In the genomic region with DNA sequence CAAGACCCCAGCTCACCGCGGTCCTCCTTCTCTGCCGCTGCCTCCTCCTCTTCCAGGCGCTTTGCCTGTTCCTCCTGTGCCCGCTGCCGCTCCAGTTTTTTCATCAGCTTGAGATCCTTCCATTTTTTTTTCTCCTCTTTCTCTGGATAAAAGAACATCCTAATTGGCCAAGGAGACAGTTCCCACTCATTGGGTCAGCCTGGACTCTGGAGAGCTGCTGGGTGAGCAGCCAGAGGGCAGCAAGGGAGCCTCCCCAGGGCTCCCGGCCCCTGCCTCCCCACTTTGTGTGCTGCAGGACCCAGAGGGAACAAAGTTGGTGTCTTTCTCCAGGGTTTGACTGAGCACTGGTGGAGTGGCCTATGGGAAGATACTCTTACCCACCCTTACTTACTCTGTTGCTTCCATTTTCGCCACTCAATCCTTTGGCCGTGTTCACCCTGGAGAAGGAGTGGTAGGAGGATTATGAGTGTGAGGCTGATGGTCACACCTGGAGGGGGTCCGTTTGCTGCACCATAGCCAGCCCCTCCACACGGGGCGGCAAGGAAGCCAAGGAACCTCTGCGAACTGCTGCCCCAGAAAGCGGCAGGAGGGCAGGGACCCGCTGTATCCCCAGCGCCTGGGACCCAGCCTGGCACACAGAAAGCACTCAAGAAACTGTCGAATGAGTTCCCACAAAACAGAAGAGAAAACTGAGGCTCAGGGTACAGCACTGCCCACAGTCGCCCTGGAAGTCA, we compare ENCODE assay signal across 8 cellular contexts. TPM values are rescaled to one million over a fixed set of nuclear protein-coding genes. Genes with fewer than 3 reads are reported as not detected.
A peak's percentile ranks its signal among the peaks of the same experiment; 100 is the strongest.
DNase-seq lines count a peak whose midpoint lies in the region; ATAC-seq and TF ChIP-seq lines count a peak whose summit lies in the region.

No MANE protein-coding gene starts in this region.

- ATAC-seq in CD4-positive, alpha-beta T cell (ENCODE audit: poor library complexity) = no peak

- peak overlapping the region; percentile 87 for H3K27ac Mint-ChIP-seq in CD4-positive, alpha-beta T cell
- H3K27ac Mint-ChIP-seq in activated naive CD8-positive, alpha-beta T cell = peak overlapping the region; percentile 97

- H3K27ac ChIP-seq in CD4-positive, alpha-beta T cell (ENCODE audit: low read depth, low read length) = peak overlapping the region; percentile 54
- peak overlapping the region; percentile 16 for H3K27ac ChIP-seq in layer of hippocampus (ENCODE audit: low read depth, low read length)
- peak overlapping the region in 2 of 3 donors; percentile 4 to 26 for H3K27ac ChIP-seq in thyroid gland

- H3K36me3 ChIP-seq in thyroid gland = peaks cover 15 to 22% of the 10 kb centered on the region in 2 donors

- H3K36me3 Mint-ChIP-seq in CD4-positive, alpha-beta T cell (ENCODE audit: low read depth) = peaks cover 58% of the 10 kb centered on the region
- peaks cover 7% of the 10 kb centered on the region for H3K36me3 Mint-ChIP-seq in activated naive CD8-positive, alpha-beta T cell

- no peak for TF ChIP-seq CTCF in CD4-positive, alpha-beta T cell (IDR thresholded peaks at IDR 0.05)
- TF ChIP-seq CTCF in HFF-Myc (IDR thresholded peaks at IDR 0.05; ENCODE audit: low read depth, low read length, missing control alignments) (no peak), thyroid gland (IDR thresholded peaks at IDR 0.05) (no peak)

- H3K9me3 Mint-ChIP-seq in CD4-positive, alpha-beta T cell = no peaks in the 10 kb centered on the region
- no peaks in the 10 kb centered on the region for H3K9me3 Mint-ChIP-seq in activated naive CD8-positive, alpha-beta T cell (ENCODE audit: low read depth)

- in situ Hi-C loops in G401 (cut with HindIII; ENCODE audit: low sequenced_read_pairs) = no loop called here

- CTCF ChIA-PET in CD4-positive, alpha-beta T cell (lab: Charles Lee) = interaction anchor here (5.1 kb wide), 1 partner anchor 10 kb away, joined by 44 read pairs; a partner anchor contains a TSS

- H3K4me3 ChIP-seq in HFF-Myc (replicated peaks; ENCODE audit: low read depth, low read length) (peak overlapping the region; percentile 96), thyroid gland (replicated peaks in 1 of 3) (peak overlapping the region; percentile 58 to 90 (median 59))

- POLR2A ChIA-PET in CD4-positive, alpha-beta T cell (lab: Charles Lee) = interaction anchor here (0.9 to 2.2 kb wide), 7 partner anchors 9 to 199 kb away, joined by 3 to 61 read pairs (median 4); a partner anchor contains a TSS

- intact Hi-C loops in CD4-positive, alpha-beta T cell (cut with DNase I, micrococcal nuclease) = loop anchor here (1.0 to 5.0 kb wide), 2 partner anchors 11 to 42 kb away; a partner anchor contains a TSS
- intact Hi-C loops in thyroid gland (cut with DNase I) = no loop called here

- no peaks in the 10 kb centered on the region for H3K27me3 Mint-ChIP-seq in CD4-positive, alpha-beta T cell
- no peaks in the 10 kb centered on the region for H3K27me3 Mint-ChIP-seq in activated naive CD8-positive, alpha-beta T cell

- H3K4me1 ChIP-seq in thyroid gland = peaks cover 7 to 9% of the 10 kb centered on the region in 2 donors

- no peaks in the 10 kb centered on the region for H3K9me3 ChIP-seq in CD4-positive, alpha-beta T cell (ENCODE audit: control insufficient read depth, low read length)
- no peaks in the 10 kb centered on the region for H3K9me3 ChIP-seq in thyroid gland

- H3K4me3 Mint-ChIP-seq in CD4-positive, alpha-beta T cell = peak overlapping the region; percentile 99
- peak overlapping the region; percentile 96 for H3K4me3 Mint-ChIP-seq in activated naive CD8-positive, alpha-beta T cell

- 34 to 35% methylated on average over 17 of the region's 18 CpGs for WGBS in thyroid gland, 2 donors

- peaks cover 19% of the 10 kb centered on the region for H3K4me1 Mint-ChIP-seq in CD4-positive, alpha-beta T cell (ENCODE audit: low read depth)
- peaks cover 17% of the 10 kb centered on the region for H3K4me1 Mint-ChIP-seq in activated naive CD8-positive, alpha-beta T cell (ENCODE audit: low read depth)

- DNase-seq in CD4-positive, alpha-beta T cell = no peak
- DNase-seq in HFF-Myc (ENCODE audit: extremely low read depth, low read depth) (no peak), thyroid gland (no peak), HPDE6-E6E7 (ENCODE audit: extremely low spot score) (no peak), G401 (ENCODE audit: low spot score) (no peak), SKM-1 (lab: John Stamatoyannopoulos, UW; ENCODE audit: unreplicated experiment) (no peak)

- H3K27me3 ChIP-seq in CD4-positive, alpha-beta T cell (ENCODE audit: control insufficient read depth, insufficient read depth, low read length) = no peaks in the 10 kb centered on the region
- H3K27me3 ChIP-seq in layer of hippocampus (ENCODE audit: control insufficient read depth, insufficient read depth, low read length) = no peaks in the 10 kb centered on the region
- H3K27me3 ChIP-seq in thyroid gland = no peaks in the 10 kb centered on the region

- TF ChIP-seq POLR2A in thyroid gland (IDR thresholded peaks at IDR 0.05) = no peak

RNA-seq across cellular contexts. Expression of a gene that starts 0.7 kb away (rescaled TPM):
- 10 to 100 TPM; 22.2 to 27.6 TPM for total RNA-seq in CD4-positive, alpha-beta T cell
- total RNA-seq in thyroid gland = 10 to 100 TPM; 16.7 to 38.4 (median 27.4) TPM
- total RNA-seq in G401 (2014; rRNA removed; shearing (Covaris generic)) = 31.3 and 40.1 TPM in 2 replicates

RNA-seq across cellular contexts. Expression of a gene that starts 10.6 kb away (rescaled TPM):
- 1 to 10 TPM; 3.2 to 3.7 TPM for total RNA-seq in CD4-positive, alpha-beta T cell
- 10 to 100 TPM; 15.2 to 74.6 (median 40.1) TPM for total RNA-seq in thyroid gland
- total RNA-seq in G401 (2014; rRNA removed; shearing (Covaris generic)) = 31.6 and 67.6 TPM in 2 replicates

RNA-seq across cellular contexts. Expression of a gene that starts 41.8 kb away (rescaled TPM):
- total RNA-seq in CD4-positive, alpha-beta T cell = 10 to 100 TPM; 25.4 to 28.7 TPM
- total RNA-seq in thyroid gland = 10 to 100 TPM; 18.6 to 32.1 (median 27.6) TPM
- total RNA-seq in G401 (2014; rRNA removed; shearing (Covaris generic)) = 2.5 and 4.8 TPM in 2 replicates

RNA-seq across cellular contexts. Expression of a gene that starts 52.9 kb away (rescaled TPM):
- 1 to 10 TPM; 2.8 to 4.7 TPM for total RNA-seq in CD4-positive, alpha-beta T cell
- total RNA-seq in thyroid gland = 10 to 100 TPM in 3 of 4 donors, 1 to 10 TPM in 1; 5.8 to 12.6 (median 12.3) TPM
- 10.5 and 14.8 TPM in 2 replicates for total RNA-seq in G401 (2014; rRNA removed; shearing (Covaris generic))

RNA-seq across cellular contexts. Expression of a gene that starts 53.0 kb away (rescaled TPM):
- 10 to 100 TPM; 35.0 to 35.8 TPM for total RNA-seq in CD4-positive, alpha-beta T cell
- total RNA-seq in thyroid gland = 10 to 100 TPM; 56.3 to 65.6 (median 61.5) TPM
- total RNA-seq in G401 (2014; rRNA removed; shearing (Covaris generic)) = 19.6 and 38.7 TPM in 2 replicates
